ENCODE assay signal across 8 cellular contexts in genomic region chr10:3785251-3785848, GRCh38. TPM values are rescaled to one million over a fixed set of nuclear protein-coding genes. Genes with fewer than 3 reads are reported as not detected.
DNase-seq lines count a peak whose midpoint lies in the region; ATAC-seq and TF ChIP-seq lines count a peak whose summit lies in the region.

No MANE protein-coding gene starts in this region.

- peaks cover 17% of the 10 kb centered on the region for H3K36me3 Mint-ChIP-seq in mesothelial cell of epicardium

- no peaks in the 10 kb centered on the region for H3K9me3 ChIP-seq in HUES6 (ENCODE audit: control insufficient read depth, insufficient read depth, low read depth, low read length)
- peaks cover 4% of the 10 kb centered on the region; the same call in 1 of the 2 replicates for H3K9me3 ChIP-seq in NT2/D1 (ENCODE audit: insufficient read depth, low read length)
- H3K9me3 ChIP-seq in endocrine pancreas (ENCODE audit: control insufficient read depth, low read length): no peaks in the 10 kb centered on the region

- H3K4me3 ChIP-seq in HUES6 (ENCODE audit: low read depth, low read length) (peak overlapping the region; percentile 84), NT2/D1 (ENCODE audit: insufficient read length, low read depth) (peak overlapping the region; percentile 55), endocrine pancreas (ENCODE audit: control insufficient read depth, insufficient read depth, low read length) (no peak overlapping the region)

- peak overlapping the region; percentile 86 for H3K4me3 Mint-ChIP-seq in mesothelial cell of epicardium

- H3K36me3 ChIP-seq in HUES6 (ENCODE audit: control insufficient read depth, insufficient read depth, low read length) (peaks cover 22% of the 10 kb centered on the region), NT2/D1 (ENCODE audit: insufficient read depth, insufficient read length, low read length) (peaks cover 38% of the 10 kb centered on the region), endocrine pancreas (ENCODE audit: control insufficient read depth, insufficient read depth, low read length) (peaks cover 22% of the 10 kb centered on the region)

- DNase-seq in DMS 273 (lab: John Stamatoyannopoulos, UW; ENCODE audit: unreplicated experiment) (peak; percentile 96), NT2/D1 (ENCODE audit: low read depth, low spot score) (peak; percentile 86), mesothelial cell of epicardium (ENCODE audit: low spot score in 2 of 2, unreplicated experiment in 2 of 2) (peak; percentile 97 to 100)
- peak; percentile 95 for DNase-seq in activated CD8-positive, alpha-beta memory T cell treated with anti-CD3 and anti-CD28 coated beads, Interleukin-2, amount 50 U/mL, for 24 hours (ENCODE audit: extremely low read depth)
- DNase-seq in stimulated activated CD8-positive, alpha-beta memory T cell treated with anti-CD3 and anti-CD28 coated beads, Interleukin-15, amount 100 ng/mL, for 4 hours (ENCODE audit: low read depth in 2 of 2): peak; percentile 98

- TF ChIP-seq CTCF in mesothelial cell of epicardium (IDR thresholded peaks at IDR 0.05; ENCODE audit: unreplicated experiment): no peak

- peak; percentile 71 for ATAC-seq in GM21515 (IDR thresholded peaks at IDR 0.05; ENCODE audit: unreplicated experiment)

- H3K4me1 ChIP-seq in HUES6 (ENCODE audit: control insufficient read depth, insufficient read depth, low read length) (peaks cover 33% of the 10 kb centered on the region), NT2/D1 (ENCODE audit: insufficient read depth, insufficient read length) (peaks cover 4% of the 10 kb centered on the region), endocrine pancreas (ENCODE audit: control insufficient read depth, insufficient read depth, low read length) (no peaks in the 10 kb centered on the region)

- H3K27ac Mint-ChIP-seq in mesothelial cell of epicardium: peak overlapping the region; percentile 100

- peaks cover 13% of the 10 kb centered on the region for H3K9me3 Mint-ChIP-seq in mesothelial cell of epicardium

- peaks cover 44% of the 10 kb centered on the region for H3K4me1 Mint-ChIP-seq in mesothelial cell of epicardium

- H3K27ac ChIP-seq in HUES6 (ENCODE audit: low read depth, low read length): peak overlapping the region; percentile 99

- H3K9ac ChIP-seq in HUES6 (ENCODE audit: low read length) (peak overlapping the region; percentile 99), NT2/D1 (ENCODE audit: insufficient read length, low read depth) (peak overlapping the region; percentile 95), endocrine pancreas (ENCODE audit: control insufficient read depth, insufficient read depth, low read length) (peak overlapping the region; percentile 97)

- H3K27me3 ChIP-seq in HUES6 (ENCODE audit: control insufficient read depth, insufficient read depth, low read length): no peaks in the 10 kb centered on the region
- peaks cover 2% of the 10 kb centered on the region for H3K27me3 ChIP-seq in NT2/D1 (ENCODE audit: insufficient read depth, insufficient read length)
- H3K27me3 ChIP-seq in endocrine pancreas (ENCODE audit: control insufficient read depth, insufficient read depth, low read length): no peaks in the 10 kb centered on the region

- H3K27me3 Mint-ChIP-seq in mesothelial cell of epicardium (ENCODE audit: low read depth): no peaks in the 10 kb centered on the region

RNA-seq across cellular contexts. Expression of gene KLF6, which starts 0.3 kb away (rescaled TPM):
- 99.1 to 117 TPM (median 106 TPM) in 3 replicates for total RNA-seq in mesothelial cell of epicardium
